In genomic region chr1:34113887-34114286, GRCh38 we compare ENCODE assay signal across 10 cellular contexts. TPM values are rescaled to one million over a fixed set of nuclear protein-coding genes. Genes with fewer than 3 reads are reported as not detected.
DNase-seq lines count a peak whose midpoint lies in the region; ATAC-seq, FAIRE-seq and TF ChIP-seq lines count a peak whose summit lies in the region.
"Had no signal": no experiment of that assay in that cellular context is flagged by ENCODE, and none has a peak within 500 bp of the region (broad histone marks: within the 10 kb centered on the region; RNA-seq: fewer than 3 reads in every experiment).

No MANE protein-coding gene starts in this region.

- H3K9ac ChIP-seq in PC-3 (ENCODE audit: low read length), result no peak overlapping the region

- no peaks in the 10 kb centered on the region for H3K27me3 ChIP-seq in PC-3 (ENCODE audit: low read length)
- no peaks in the 10 kb centered on the region for H3K27me3 ChIP-seq in ascending aorta
- H3K27me3 ChIP-seq: tibial artery had no signal

- TF ChIP-seq EP300 in A549 (IDR thresholded peaks at IDR 0.05), result no peak

- TF ChIP-seq RAD21 in A549 (conservative IDR thresholded peaks at IDR 0.05 in 1 of 2, IDR thresholded peaks at IDR 0.05 in 1 of 2), result 0 out of 5 replicates have a peak, but pooled peaks of 1 of the 2 experiments have one; percentile 12

- no peak overlapping the region for H3K4me3 ChIP-seq in A549
- H3K4me3 ChIP-seq in PC-3 (ENCODE audit: low read length), result no peak overlapping the region
- H3K4me3 ChIP-seq in ascending aorta, result no peak overlapping the region
- H3K4me3 ChIP-seq: tibial artery had no signal

- H3K36me3 ChIP-seq in PC-3 (ENCODE audit: low read depth, low read length), result no peaks in the 10 kb centered on the region
- no peaks in the 10 kb centered on the region for H3K36me3 ChIP-seq in ascending aorta
- H3K36me3 ChIP-seq: tibial artery had no signal

- no peak overlapping the region for H2AFZ ChIP-seq in PC-3 (ENCODE audit: low read length)

- H3F3A ChIP-seq in PC-3 (ENCODE audit: low read length, unreplicated experiment), result no peaks in the 10 kb centered on the region

- no peaks in the 10 kb centered on the region for H3K9me3 ChIP-seq in A549
- peaks cover 6% of the 10 kb centered on the region; the same call in 1 of the 2 replicates for H3K9me3 ChIP-seq in PC-3 (ENCODE audit: low read length)
- H3K9me3 ChIP-seq in ascending aorta, result peaks cover 0 to 39% of the 10 kb centered on the region in 2 donors

- FAIRE-seq in A549 (lab: Jason Lieb, UNC), result no peak

- no peaks in the 10 kb centered on the region for H4K20me1 ChIP-seq in PC-3 (ENCODE audit: low read length)

- no TSS peak for BruUV-seq in PC-3 (replicated peaks; lab: Mats Ljungman, UMichigan)

- intact Hi-C loops in PC-3 (cut with micrococcal nuclease), result loop anchor here (5.0 to 10.0 kb wide), 2 partner anchors 481 to 628 kb away; no protein-coding TSS in a partner anchor
- intact Hi-C loops in ascending aorta (cut with DNase I), result no loop called here

- H3K4me1 ChIP-seq in A549, result no peaks in the 10 kb centered on the region
- H3K4me1 ChIP-seq in PC-3 (ENCODE audit: insufficient read depth, low read length), result no peaks in the 10 kb centered on the region
- no peaks in the 10 kb centered on the region for H3K4me1 ChIP-seq in ascending aorta
- H3K4me1 ChIP-seq: tibial artery had no signal

- H3K9me2 ChIP-seq in PC-3 (replicated peaks; ENCODE audit: low read length), result no peaks in the 10 kb centered on the region

- 25% methylated on average over 1 of the region's 1 CpG for WGBS in A549 (ENCODE audit: missing lambda C conversion rate)

- no peak overlapping the region for H3K4me2 ChIP-seq in A549
- H3K4me2 ChIP-seq in PC-3 (ENCODE audit: low read length), result no peak overlapping the region

- no peaks in the 10 kb centered on the region for H3K79me2 ChIP-seq in PC-3 (ENCODE audit: low read length)

- TF ChIP-seq CTCF in A549 (IDR thresholded peaks at IDR 0.05), result no peak
- TF ChIP-seq CTCF in GM13977 (IDR thresholded peaks at IDR 0.05; ENCODE audit: extremely low read depth, insufficient read depth, missing control alignments), result peak; percentile 50
- peak; percentile 55; the same call in 1 of the 2 replicates for TF ChIP-seq CTCF in PC-3 (conservative IDR thresholded peaks at IDR 0.05; ENCODE audit: low read depth, low read length)
- TF ChIP-seq CTCF in ascending aorta (IDR thresholded peaks at IDR 0.05), result no peak

- TF ChIP-seq POLR2A in A549 (IDR thresholded peaks at IDR 0.05; ENCODE audit: low read length), result no peak

- no peak overlapping the region for H3K27ac ChIP-seq in A549
- no peak overlapping the region for H3K27ac ChIP-seq in PC-3 (ENCODE audit: low read length)
- H3K27ac ChIP-seq in ascending aorta, result no peak overlapping the region
- H3K27ac ChIP-seq: tibial artery had no signal

- CTCF ChIA-PET in A549 (lab: Yijun Ruan, JAX), result interaction anchor here (0.6 to 1.6 kb wide), 5 partner anchors 13 to 629 kb away, joined by 3 to 6 read pairs (median 4); no protein-coding TSS in a partner anchor
- CTCF ChIA-PET in PC-3 (lab: Charles Lee), result interaction anchor here (0.6 kb wide), 1 partner anchor 8 kb away, joined by 3 read pairs; no protein-coding TSS in a partner anchor

- POLR2A ChIA-PET in A549 (lab: Yijun Ruan, JAX) (no interaction called here), PC-3 (lab: Charles Lee; ENCODE audit: unreplicated experiment) (no interaction called here)

- in situ Hi-C loops in GM13977 (cut with MboI; ENCODE audit: low pct_unique_long_range_greater_than_20kb, low sequenced_read_pairs, unreplicated experiment), result no loop called here

- DNase-seq in A549 (ENCODE audit: low read depth in 1 of 2, low spot score in 1 of 2), result peak; percentile 3 to 9
- DNase-seq in GM13977 (ENCODE audit: low spot score), result peak; percentile 26
- peak; percentile 45 for DNase-seq in PC-3
- peak; percentile 50 for DNase-seq in globus pallidus (ENCODE audit: low spot score)
- no peak for DNase-seq in NCI-H1694 treated with DMSO at 0.1 percent for 48 hours (lab: John Stamatoyannopoulos, UW)
- no peak for DNase-seq in ascending aorta (ENCODE audit: low spot score in 2 of 2)
- DNase-seq in NCI-H524 treated with DMSO at 0.1 percent for 48 hours (lab: John Stamatoyannopoulos, UW), result no peak
- DNase-seq: activated B cell treated with CpG ODN at 0.5 μM for 24 hours, tibial artery had no signal

- ATAC-seq in A549 (no peak), PC-3 (no peak), GM21737 (IDR thresholded peaks at IDR 0.05; ENCODE audit: unreplicated experiment) (no peak)

TF ChIP-seq in A549, 52 proteins besides CTCF, POLR2A, EP300 and RAD21:
- TF ChIP-seq HOXB5 (CRISPR knock-in tag; IDR thresholded peaks at IDR 0.05), result no peak
- no peak for TF ChIP-seq HOXB13 (CRISPR knock-in tag; IDR thresholded peaks at IDR 0.05; ENCODE audit: low read depth)
- no peak for TF ChIP-seq SREBF2 (IDR thresholded peaks at IDR 0.05)
- no peak for TF ChIP-seq BHLHE40 (IDR thresholded peaks at IDR 0.05; ENCODE audit: low read depth, low read length)
- no peak for TF ChIP-seq HES2 (IDR thresholded peaks at IDR 0.05)
- TF ChIP-seq POLR2AphosphoS2 (conservative IDR thresholded peaks at IDR 0.05; ENCODE audit: low read length), result no peak
- no peak for TF ChIP-seq CBX8 (IDR thresholded peaks at IDR 0.05)
- no peak for TF ChIP-seq ZSCAN20 (CRISPR knock-in tag; IDR thresholded peaks at IDR 0.05)
- no peak for TF ChIP-seq MAX (IDR thresholded peaks at IDR 0.05)
- no peak for TF ChIP-seq FOSL2 (IDR thresholded peaks at IDR 0.05)
- no peak for TF ChIP-seq FOSL2 (CRISPR knock-in tag; IDR thresholded peaks at IDR 0.05)
TF ChIP-seq in A549: peak in this region for 0.

RNA-seq across cellular contexts. Expression of gene CSMD2, which starts 51.1 kb away (rescaled TPM):
- not detected in 2 replicates for polyA plus RNA-seq in A549 (2011; rRNA removed)
- polyA plus RNA-seq in A549 (2012; cell fraction: cytosol; rRNA removed), result not detected in 2 replicates
- not detected in 2 replicates for polyA plus RNA-seq in A549 (2012; cell fraction: nucleus; rRNA removed)
- not detected in 3 replicates for polyA plus RNA-seq in A549 (2017; fragmentation: RNase III; extraction: RNeasy Plus Mini Kit Qiagen cat#74134 plus additional on column Dnase treatment)
- polyA minus RNA-seq in A549 (2011; rRNA and poly(A)+ RNA removed), result not detected in 2 replicates
- total RNA-seq in PC-3 (2014; rRNA removed), result not detected in 2 replicates
- 10.9 TPM for total RNA-seq in ascending aorta
- total RNA-seq: activated B cell treated with CpG ODN at 0.5 μM for 24 hours had no signal

Comparison
In these comparisons a context has a peak if more than half of its experiments do, and no peak if none do; other contexts are left out.
1. DNase-seq: peak in A549 (2 of 2), GM13977 (single experiment), PC-3 (single experiment) and globus pallidus (single experiment); none in NCI-H1694 treated with DMSO at 0.1 percent for 48 hours (single experiment), ascending aorta (0 of 2) and NCI-H524 treated with DMSO at 0.1 percent for 48 hours (single experiment).
2. CTCF ChIP-seq: peak in GM13977 (single experiment) and PC-3 (single experiment); none in A549 (single experiment) and ascending aorta (0 of 3).
3. RNA of gene CSMD2, which starts 51.1 kb away (total RNA-seq): 10.9 TPM in ascending aorta (single experiment); not detected in PC-3; every median in the first group is over 10 times any median in the second.